11 cellular contexts compared by ENCODE assay signal in genomic region chr6:113359155-113360140, GRCh38.
DNase-seq lines count a peak whose midpoint lies in the region; TF ChIP-seq lines count a peak whose summit lies in the region.
"Had no signal": no experiment of that assay in that cellular context is flagged by ENCODE, and none has a peak within 500 bp of the region (broad histone marks: within the 10 kb centered on the region; RNA-seq: fewer than 3 reads in every experiment).

No MANE protein-coding gene starts in this region.

- no peaks in the 10 kb centered on the region for H4K20me1 ChIP-seq in neural progenitor cell (ENCODE audit: low read depth)

- peak overlapping the region; percentile 65 for H3K27ac Mint-ChIP-seq in neural progenitor cell
- H3K27ac Mint-ChIP-seq in activated CD4-positive, alpha-beta memory T cell treated with anti-CD3 and anti-CD28 coated beads, Interleukin-2, amount 10 ng/mL, durations not matched to agents 7 days and 5 days: no peak overlapping the region

- H3K36me3 ChIP-seq in neural progenitor cell (no peaks in the 10 kb centered on the region), WERI-Rb-1 (no peaks in the 10 kb centered on the region)
- H3K36me3 ChIP-seq: colonic mucosa had no signal

- peak overlapping the region; percentile 69 for H2AFZ ChIP-seq in neural progenitor cell (replicated peaks)

- H3K9ac ChIP-seq in neural progenitor cell: no peak overlapping the region

- peaks cover 10% of the 10 kb centered on the region for H3K4me1 ChIP-seq in neural progenitor cell
- H3K4me1 ChIP-seq: colonic mucosa had no signal

- no peaks in the 10 kb centered on the region for H3K79me2 ChIP-seq in neural progenitor cell (ENCODE audit: low read depth)

- H3K9me3 ChIP-seq in neural progenitor cell (ENCODE audit: low read depth) (no peaks in the 10 kb centered on the region), WERI-Rb-1 (ENCODE audit: severe bottlenecking) (no peaks in the 10 kb centered on the region)
- H3K9me3 ChIP-seq: colonic mucosa had no signal

- no peaks in the 10 kb centered on the region for H3K27me3 ChIP-seq in neural progenitor cell
- H3K27me3 ChIP-seq in WERI-Rb-1 (ENCODE audit: insufficient read depth, low read depth, severe bottlenecking): no peaks in the 10 kb centered on the region
- H3K27me3 ChIP-seq: colonic mucosa had no signal

- peaks cover 3% of the 10 kb centered on the region for H3K36me3 Mint-ChIP-seq in neural progenitor cell
- H3K36me3 Mint-ChIP-seq in activated CD4-positive, alpha-beta memory T cell treated with anti-CD3 and anti-CD28 coated beads, Interleukin-2, amount 10 ng/mL, durations not matched to agents 7 days and 5 days (ENCODE audit: low read depth): no peaks in the 10 kb centered on the region

- POLR2A ChIA-PET in activated CD4-positive, alpha-beta memory T cell treated with anti-CD3 and anti-CD28 coated beads, Interleukin-2, amount 10 ng/mL, durations not matched to agents 7 days and 5 days (lab: Charles Lee): no interaction called here

- H3K4me2 ChIP-seq in neural progenitor cell: no peak overlapping the region

- H3K27ac ChIP-seq in neural progenitor cell (no peak overlapping the region), WERI-Rb-1 (no peak overlapping the region)
- H3K27ac ChIP-seq: 22Rv1, colonic mucosa had no signal

- peaks cover 21% of the 10 kb centered on the region for H3K4me1 Mint-ChIP-seq in neural progenitor cell
- H3K4me1 Mint-ChIP-seq in activated CD4-positive, alpha-beta memory T cell treated with anti-CD3 and anti-CD28 coated beads, Interleukin-2, amount 10 ng/mL, durations not matched to agents 7 days and 5 days: no peaks in the 10 kb centered on the region

- H3K27me3 Mint-ChIP-seq in neural progenitor cell (ENCODE audit: insufficient read depth, low read depth): peaks cover 4% of the 10 kb centered on the region
- H3K27me3 Mint-ChIP-seq in activated CD4-positive, alpha-beta memory T cell treated with anti-CD3 and anti-CD28 coated beads, Interleukin-2, amount 10 ng/mL, durations not matched to agents 7 days and 5 days: no peaks in the 10 kb centered on the region

- H3F3A ChIP-seq in neural progenitor cell (ENCODE audit: low read depth): no peaks in the 10 kb centered on the region

- H3K9me3 Mint-ChIP-seq in neural progenitor cell: no peaks in the 10 kb centered on the region
- no peaks in the 10 kb centered on the region for H3K9me3 Mint-ChIP-seq in activated CD4-positive, alpha-beta memory T cell treated with anti-CD3 and anti-CD28 coated beads, Interleukin-2, amount 10 ng/mL, durations not matched to agents 7 days and 5 days

- DNase-seq in NCI-H1417 (lab: John Stamatoyannopoulos, UW) (peak in 2 of 3 experiments; percentile 52 to 70), NCI-H1417 treated with DMSO at 0.1 percent for 48 hours (lab: John Stamatoyannopoulos, UW) (no peak), NCI-H2227 treated with DMSO at 0.1 percent for 48 hours (lab: John Stamatoyannopoulos, UW) (peak; percentile 85), cardiac fibroblast (ENCODE audit: low read depth in 2 of 2) (peak; percentile 48 to 50), neural progenitor cell (ENCODE audit: low spot score) (no peak), WERI-Rb-1 (no peak), GM20000 (ENCODE audit: low spot score) (no peak)
- DNase-seq in activated CD4-positive, alpha-beta memory T cell treated with anti-CD3 and anti-CD28 coated beads, Interleukin-2, amount 10 ng/mL, durations not matched to agents 7 days and 5 days: no peak
- DNase-seq: activated CD8-positive, alpha-beta memory T cell treated with anti-CD3 and anti-CD28 coated beads, Interleukin-2, amount 50 U/mL, for 48 hours; colonic mucosa had no signal

- H3K4me3 Mint-ChIP-seq in neural progenitor cell: no peak overlapping the region
- H3K4me3 Mint-ChIP-seq in activated CD4-positive, alpha-beta memory T cell treated with anti-CD3 and anti-CD28 coated beads, Interleukin-2, amount 10 ng/mL, durations not matched to agents 7 days and 5 days: no peak overlapping the region

- H3K4me3 ChIP-seq in cardiac fibroblast (replicated peaks in 1 of 2; ENCODE audit: low read depth in 2 of 2, low read length in 2 of 2) (no peak overlapping the region), neural progenitor cell (no peak overlapping the region), WERI-Rb-1 (ENCODE audit: low read depth, low read length) (no peak overlapping the region)
- H3K4me3 ChIP-seq: colonic mucosa had no signal

- CTCF ChIA-PET in activated CD4-positive, alpha-beta memory T cell treated with anti-CD3 and anti-CD28 coated beads, Interleukin-2, amount 10 ng/mL, durations not matched to agents 7 days and 5 days (lab: Charles Lee): no interaction called here

- TF ChIP-seq CTCF in cardiac fibroblast (IDR thresholded peaks at IDR 0.05; ENCODE audit: low read depth, low read length) (no peak), neural progenitor cell (IDR thresholded peaks at IDR 0.05) (no peak), WERI-Rb-1 (IDR thresholded peaks at IDR 0.05; ENCODE audit: low read depth, low read length) (no peak), GM20000 (IDR thresholded peaks at IDR 0.05; ENCODE audit: extremely low read depth, missing control alignments) (no peak)

Comparison
In these comparisons a context has a peak if more than half of its experiments do, and no peak if none do; other contexts are left out.
1. DNase-seq: peak in NCI-H1417 (2 of 3), NCI-H2227 treated with DMSO at 0.1 percent for 48 hours (single experiment) and cardiac fibroblast (2 of 2); none in NCI-H1417 treated with DMSO at 0.1 percent for 48 hours (single experiment), neural progenitor cell (single experiment), activated CD4-positive, alpha-beta memory T cell treated with anti-CD3 and anti-CD28 coated beads, Interleukin-2, amount 10 ng/mL, durations not matched to agents 7 days and 5 days (single experiment), WERI-Rb-1 (single experiment) and GM20000 (single experiment).